ENCODE assay signal across 25 cellular contexts in the genomic region with DNA sequence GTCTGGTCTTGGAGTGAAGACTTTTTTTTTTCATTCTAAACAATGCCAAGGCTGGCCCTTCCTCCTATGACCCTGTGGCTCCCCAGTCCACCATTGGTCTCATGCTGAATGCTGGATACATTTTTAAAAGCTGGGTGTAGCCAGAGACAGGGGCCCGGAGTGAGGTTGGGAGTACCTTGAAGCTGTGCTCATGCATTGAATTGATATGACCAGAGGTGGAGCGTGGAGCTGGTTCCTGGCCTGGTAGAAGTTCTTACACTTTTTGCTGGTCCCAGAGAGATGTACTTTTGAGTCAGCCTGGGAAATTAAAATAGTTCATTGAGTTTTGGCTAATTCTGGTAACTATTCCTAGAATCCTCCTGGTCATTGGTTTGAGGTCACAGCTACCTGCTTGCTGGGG.
DNase-seq lines count a peak whose midpoint lies in the region; ATAC-seq and TF ChIP-seq lines count a peak whose summit lies in the region.
"Had no signal": no experiment of that assay in that cellular context is flagged by ENCODE, and none has a peak within 500 bp of the region (broad histone marks: within the 10 kb centered on the region; RNA-seq: fewer than 3 reads in every experiment).

No MANE protein-coding gene starts in this region.

- TF ChIP-seq CTCF in mammary epithelial cell (conservative IDR thresholded peaks at IDR 0.05 in 1 of 2, IDR thresholded peaks at IDR 0.05 in 1 of 2; ENCODE audit: extremely low read depth in 1 of 2, insufficient read depth in 1 of 2, low read depth in 1 of 2, low read length in 2 of 2), result peak in 1 of 2 donors; percentile 28
- no peak for TF ChIP-seq CTCF in suprapubic skin (IDR thresholded peaks at IDR 0.05)

- no peaks in the 10 kb centered on the region for H3K27me3 Mint-ChIP-seq in activated naive CD8-positive, alpha-beta T cell treated with anti-CD3 and anti-CD28 coated beads, Interleukin-2, amount 10 ng/mL, durations not matched to agents 7 days and 5 days
- H3K27me3 Mint-ChIP-seq in activated naive CD8-positive, alpha-beta T cell treated with anti-CD3 and anti-CD28 coated beads for 36 hours, result no peaks in the 10 kb centered on the region
- H3K27me3 Mint-ChIP-seq in immature natural killer cell (ENCODE audit: low read depth in 3 of 3), result peaks cover 19 to 31% (median 26%) of the 10 kb centered on the region in 3 donors

- WGBS in mammary epithelial cell (ENCODE audit: low coverage, missing lambda C conversion rate), result 100% methylated on average over 2 of the region's 2 CpGs
- 97% methylated on average over 2 of the region's 2 CpGs for WGBS in suprapubic skin

- peak overlapping the region; percentile 18 for H3K4me3 Mint-ChIP-seq in activated naive CD8-positive, alpha-beta T cell treated with anti-CD3 and anti-CD28 coated beads, Interleukin-2, amount 10 ng/mL, durations not matched to agents 7 days and 5 days
- no peak overlapping the region for H3K4me3 Mint-ChIP-seq in activated naive CD8-positive, alpha-beta T cell treated with anti-CD3 and anti-CD28 coated beads for 36 hours
- H3K4me3 Mint-ChIP-seq in immature natural killer cell, result peak overlapping the region in 3 of 5 donors; percentile 7 to 39 (median 9)
- H3K4me3 Mint-ChIP-seq: activated T-cell treated with anti-CD3 and anti-CD28 coated beads, Interleukin-2, amount 50 U/mL, for 4 hours; T-helper 1 cell treated with Interleukin-12 subunit alpha and Interleukin-12 subunit beta and Interleukin-4 antibody, amounts not matched to agents 30 μg/mL and 1 μg/mL, for 36 hours had no signal

- H3K4me3 ChIP-seq in mammary epithelial cell (replicated peaks in 1 of 3; ENCODE audit: insufficient read depth in 1 of 3, low read depth in 2 of 3, low read length in 3 of 3) (no peak overlapping the region), suprapubic skin (no peak overlapping the region)
- H3K4me3 ChIP-seq: colonic mucosa, gastrocnemius medialis, hepatocyte, MG63, stomach, tibial artery had no signal

- H3K36me3 Mint-ChIP-seq in activated naive CD8-positive, alpha-beta T cell treated with anti-CD3 and anti-CD28 coated beads, Interleukin-2, amount 10 ng/mL, durations not matched to agents 7 days and 5 days, result peaks cover 24% of the 10 kb centered on the region
- H3K36me3 Mint-ChIP-seq in activated naive CD8-positive, alpha-beta T cell treated with anti-CD3 and anti-CD28 coated beads for 36 hours, result peaks cover 10% of the 10 kb centered on the region
- H3K36me3 Mint-ChIP-seq in immature natural killer cell, result peaks cover 4 to 9% (median 4%) of the 10 kb centered on the region in 3 donors

- TF ChIP-seq POLR2A in suprapubic skin (IDR thresholded peaks at IDR 0.05), result no peak

- H3K36me3 ChIP-seq in mammary epithelial cell (ENCODE audit: insufficient read depth, low read length) (peaks cover 2% of the 10 kb centered on the region), suprapubic skin (no peaks in the 10 kb centered on the region)
- H3K36me3 ChIP-seq: colonic mucosa, gastrocnemius medialis, tibial artery had no signal

- H3K4me2 ChIP-seq in mammary epithelial cell (ENCODE audit: insufficient read depth, low read depth, low read length), result no peak overlapping the region
- H3K4me2 ChIP-seq: hepatocyte, SK-N-SH had no signal

- H4K20me1 ChIP-seq in mammary epithelial cell (ENCODE audit: insufficient read depth, low read length), result no peaks in the 10 kb centered on the region

- H3K4me1 ChIP-seq in mammary epithelial cell (ENCODE audit: insufficient read depth, low read length) (peaks cover 90% of the 10 kb centered on the region), suprapubic skin (peaks cover 82% of the 10 kb centered on the region)
- H3K4me1 ChIP-seq: colonic mucosa had no signal

- no peaks in the 10 kb centered on the region for H3K9me3 Mint-ChIP-seq in activated naive CD8-positive, alpha-beta T cell treated with anti-CD3 and anti-CD28 coated beads, Interleukin-2, amount 10 ng/mL, durations not matched to agents 7 days and 5 days
- no peaks in the 10 kb centered on the region for H3K9me3 Mint-ChIP-seq in activated naive CD8-positive, alpha-beta T cell treated with anti-CD3 and anti-CD28 coated beads for 36 hours
- no peaks in the 10 kb centered on the region for H3K9me3 Mint-ChIP-seq in immature natural killer cell
- H3K9me3 Mint-ChIP-seq: activated T-cell treated with anti-CD3 and anti-CD28 coated beads, Interleukin-2, amount 50 U/mL, for 4 hours; T-helper 1 cell treated with Interleukin-12 subunit alpha and Interleukin-12 subunit beta and Interleukin-4 antibody, amounts not matched to agents 30 μg/mL and 1 μg/mL, for 36 hours had no signal

- H3K27ac Mint-ChIP-seq in activated naive CD8-positive, alpha-beta T cell treated with anti-CD3 and anti-CD28 coated beads, Interleukin-2, amount 10 ng/mL, durations not matched to agents 7 days and 5 days, result no peak overlapping the region
- no peak overlapping the region for H3K27ac Mint-ChIP-seq in activated naive CD8-positive, alpha-beta T cell treated with anti-CD3 and anti-CD28 coated beads for 36 hours
- peak overlapping the region; percentile 96 to 100 (median 98) for H3K27ac Mint-ChIP-seq in immature natural killer cell
- H3K27ac Mint-ChIP-seq: T-helper 1 cell treated with Interleukin-12 subunit alpha and Interleukin-12 subunit beta and Interleukin-4 antibody, amounts not matched to agents 30 μg/mL and 1 μg/mL, for 36 hours had no signal

- CTCF ChIA-PET in mammary epithelial cell (lab: Charles Lee; ENCODE audit: low non-redundant PET), result no interaction called here

- H3K9me3 ChIP-seq in mammary epithelial cell (replicated peaks; ENCODE audit: insufficient read depth, low read length), result no peaks in the 10 kb centered on the region
- no peaks in the 10 kb centered on the region for H3K9me3 ChIP-seq in suprapubic skin
- H3K9me3 ChIP-seq: colonic mucosa, gastrocnemius medialis, MG63, SK-N-SH, stomach, tibial artery had no signal

- intact Hi-C loops in mammary epithelial cell (cut with micrococcal nuclease), result no loop called here

- POLR2A ChIA-PET in activated naive CD8-positive, alpha-beta T cell treated with anti-CD3 and anti-CD28 coated beads, Interleukin-2, amount 10 ng/mL, durations not matched to agents 7 days and 5 days (lab: Charles Lee), result no interaction called here

- no peak for TF ChIP-seq EP300 in suprapubic skin (IDR thresholded peaks at IDR 0.05)

- H3K27ac ChIP-seq in mammary epithelial cell (ENCODE audit: insufficient read depth, low read depth, low read length) (peak overlapping the region; percentile 100), suprapubic skin (peak overlapping the region; percentile 95)
- H3K27ac ChIP-seq: colonic mucosa, gastrocnemius medialis, tibial artery had no signal

- in situ Hi-C loops in mammary epithelial cell (cut with MboI; ENCODE audit: low sequenced_read_pairs in 2 of 2), result no loop called here
- in situ Hi-C loops in KBM-7 (cut with MboI; ENCODE audit: low pct_unique_long_range_greater_than_20kb, low sequenced_read_pairs), result no loop called here

- H3K27me3 ChIP-seq in mammary epithelial cell (ENCODE audit: insufficient read depth, low read length) (no peaks in the 10 kb centered on the region), suprapubic skin (no peaks in the 10 kb centered on the region)
- H3K27me3 ChIP-seq: colonic mucosa, gastrocnemius medialis, hepatocyte, MG63, stomach, tibial artery had no signal

- no peak for DNase-seq in activated naive CD8-positive, alpha-beta T cell treated with anti-CD3 and anti-CD28 coated beads, Interleukin-2, amount 10 ng/mL, durations not matched to agents 7 days and 5 days
- no peak for DNase-seq in activated naive CD8-positive, alpha-beta T cell treated with anti-CD3 and anti-CD28 coated beads for 36 hours
- DNase-seq in mammary epithelial cell (no peak), immature natural killer cell (no peak), suprapubic skin (ENCODE audit: low spot score in 2 of 2) (no peak), medulla oblongata (ENCODE audit: extremely low spot score) (no peak), NCI-H2081 treated with DMSO at 0.1 percent for 48 hours (lab: John Stamatoyannopoulos, UW) (no peak), KBM-7 (no peak)
- DNase-seq: activated CD4-positive, CD25-positive, alpha-beta regulatory T cell treated with anti-CD3 and anti-CD28 coated beads, Interleukin-2, amount 50 U/mL, for 72 hours; activated CD8-positive, alpha-beta memory T cell treated with anti-CD3 and anti-CD28 coated beads for 24 hours; activated naive CD4-positive, alpha-beta T cell treated with Interleukin-2 at 50 U/mL for 16 hours; activated T-cell treated with anti-CD3 and anti-CD28 coated beads, Interleukin-2, amount 50 U/mL, for 4 hours; AML-193; colonic mucosa; effector CD8-positive, alpha-beta T cell; gastrocnemius medialis; MG63; NCI-H1436; NCI-H2107; NCI-H774; SK-N-SH; stomach; tibial artery had no signal

- peak; percentile 50 for ATAC-seq in activated naive CD8-positive, alpha-beta T cell treated with anti-CD3 and anti-CD28 coated beads, Interleukin-2, amount 10 ng/mL, durations not matched to agents 7 days and 5 days (ENCODE audit: low read depth)
- ATAC-seq: activated T-cell treated with anti-CD3 and anti-CD28 coated beads, Interleukin-2, amount 50 U/mL, for 4 hours; gastrocnemius medialis had no signal

- no TSS peak for BruUV-seq in mammary epithelial cell (replicated peaks; lab: Mats Ljungman, UMichigan)

- H3K9ac ChIP-seq in mammary epithelial cell (ENCODE audit: insufficient read depth, low read length), result no peak overlapping the region
- H3K9ac ChIP-seq: SK-N-SH had no signal

- dilution Hi-C loops in mammary epithelial cell (cut with HindIII; ENCODE audit: low sequenced_read_pairs), result loop anchor here (5.0 kb wide), 3 partner anchors 36 to 94 kb away; no protein-coding TSS in a partner anchor

- H3K4me1 Mint-ChIP-seq in activated naive CD8-positive, alpha-beta T cell treated with anti-CD3 and anti-CD28 coated beads, Interleukin-2, amount 10 ng/mL, durations not matched to agents 7 days and 5 days, result peaks cover 66% of the 10 kb centered on the region
- peaks cover 21% of the 10 kb centered on the region for H3K4me1 Mint-ChIP-seq in activated naive CD8-positive, alpha-beta T cell treated with anti-CD3 and anti-CD28 coated beads for 36 hours
- peaks cover 72 to 83% of the 10 kb centered on the region in 2 donors for H3K4me1 Mint-ChIP-seq in immature natural killer cell

- peaks cover 80% of the 10 kb centered on the region for H3K79me2 ChIP-seq in mammary epithelial cell (ENCODE audit: insufficient read depth, low read length)

- H2AFZ ChIP-seq in mammary epithelial cell (ENCODE audit: low read depth, low read length), result no peak overlapping the region
- H2AFZ ChIP-seq: hepatocyte had no signal

Comparison
In these comparisons a context has a peak if more than half of its experiments do, and no peak if none do; other contexts are left out.
1. H3K27ac Mint-ChIP-seq: peak in immature natural killer cell (6 of 6); none in activated naive CD8-positive, alpha-beta T cell treated with anti-CD3 and anti-CD28 coated beads, Interleukin-2, amount 10 ng/mL, durations not matched to agents 7 days and 5 days (single experiment) and activated naive CD8-positive, alpha-beta T cell treated with anti-CD3 and anti-CD28 coated beads for 36 hours (single experiment).